ENCODE assay signal across 12 cellular contexts in the genomic region with DNA sequence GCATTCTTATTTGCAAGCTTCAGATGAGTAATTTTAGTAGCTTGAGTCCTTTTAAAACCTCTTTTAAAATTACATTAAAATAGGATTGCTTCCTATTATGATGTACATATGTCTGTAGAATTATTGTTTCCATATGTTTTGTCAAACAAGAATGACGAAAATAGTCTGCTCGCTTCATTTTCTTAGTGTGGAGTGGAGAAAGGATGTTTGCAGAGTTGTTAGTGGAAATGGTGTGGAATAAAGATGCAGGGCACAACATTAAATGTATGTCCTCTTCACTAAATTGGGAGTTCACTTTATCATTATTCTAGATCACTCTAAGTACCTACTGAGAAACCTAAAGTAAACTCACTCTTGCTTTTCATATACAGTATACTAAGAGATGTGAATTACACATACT. TPM values are rescaled to one million over a fixed set of nuclear protein-coding genes. Genes with fewer than 3 reads are reported as not detected.
DNase-seq lines count a peak whose midpoint lies in the region; ATAC-seq and TF ChIP-seq lines count a peak whose summit lies in the region.
"Had no signal": no experiment of that assay in that cellular context is flagged by ENCODE, and none has a peak within 500 bp of the region (broad histone marks: within the 10 kb centered on the region; RNA-seq: fewer than 3 reads in every experiment).

No MANE protein-coding gene starts in this region.

- H3K27me3 ChIP-seq in heart right ventricle = no peaks in the 10 kb centered on the region
- no peaks in the 10 kb centered on the region for H3K27me3 ChIP-seq in duodenal mucosa (ENCODE audit: control insufficient read depth in 1 of 2, insufficient read depth in 2 of 2, low read length in 2 of 2)
- H3K27me3 ChIP-seq in neuron (ENCODE audit: insufficient read depth, low read length) = no peaks in the 10 kb centered on the region
- H3K27me3 ChIP-seq in foreskin keratinocyte = no peaks in the 10 kb centered on the region

- H3K9ac ChIP-seq in duodenal mucosa (ENCODE audit: low read depth in 1 of 2, low read length in 2 of 2) = peak overlapping the region; percentile 6 to 98

- no peaks in the 10 kb centered on the region for H3K36me3 ChIP-seq in heart right ventricle
- H3K36me3 ChIP-seq in duodenal mucosa (ENCODE audit: control insufficient read depth in 1 of 2, insufficient read depth in 2 of 2, low read length in 2 of 2) = no peaks in the 10 kb centered on the region
- H3K36me3 ChIP-seq in neuron (ENCODE audit: insufficient read depth, low read length) = no peaks in the 10 kb centered on the region
- H3K36me3 ChIP-seq in urinary bladder (ENCODE audit: insufficient read depth) = no peaks in the 10 kb centered on the region

- TF ChIP-seq CTCF in heart right ventricle (IDR thresholded peaks at IDR 0.05) = no peak
- no peak for TF ChIP-seq CTCF in foreskin keratinocyte (conservative IDR thresholded peaks at IDR 0.05)

- intact Hi-C loops in heart right ventricle (cut with DNase I) = loop anchor here in 6 of 10 donors (2.0 to 10.0 kb wide), 8 partner anchors 44 to 288 kb away; no protein-coding TSS in a partner anchor
- intact Hi-C loops in left cardiac atrium (cut with DNase I) = loop anchor here (5.0 to 10.0 kb wide), 2 partner anchors 55 to 168 kb away; no protein-coding TSS in a partner anchor

- 74 to 76% methylated on average over 2 of the region's 2 CpGs for WGBS in heart right ventricle, 2 donors
- WGBS in urinary bladder = 94% methylated on average over 2 of the region's 2 CpGs

- H3K9me3 ChIP-seq in heart right ventricle (no peaks in the 10 kb centered on the region), duodenal mucosa (ENCODE audit: control insufficient read depth in 1 of 2, low read length in 2 of 2) (no peaks in the 10 kb centered on the region), neuron (ENCODE audit: low read length) (no peaks in the 10 kb centered on the region)

- peak overlapping the region in 9 of 10 donors; percentile 88 to 98 (median 94) for H3K27ac ChIP-seq in heart right ventricle
- H3K27ac ChIP-seq in duodenal mucosa (ENCODE audit: low read depth, low read length) = peak overlapping the region; percentile 27
- H3K27ac ChIP-seq in urinary bladder (ENCODE audit: low read depth) = peak overlapping the region; percentile 23
- no peak overlapping the region for H3K27ac ChIP-seq in foreskin keratinocyte

- no peak for DNase-seq in heart right ventricle
- no peak for DNase-seq in left cardiac atrium
- DNase-seq in foreskin keratinocyte = no peak
- DNase-seq: activated CD4-positive, CD25-positive, alpha-beta regulatory T cell; NCI-H446 treated with DMSO at 0.1 percent for 48 hours; stimulated activated naive CD8-positive, alpha-beta T cell treated with anti-CD3 and anti-CD28 coated beads, Interleukin-15, Interleukin-2, amounts not matched to agents 100 U/mL and 50 U/mL, for 24 hours had no signal

- H3K4me3 ChIP-seq in heart right ventricle (peak overlapping the region in 7 of 10 donors; percentile 68 to 88 (median 79)), duodenal mucosa (ENCODE audit: low read depth in 1 of 2, low read length in 2 of 2) (no peak overlapping the region), neuron (ENCODE audit: low read length) (no peak overlapping the region), urinary bladder (ENCODE audit: low read depth, low read length) (no peak overlapping the region)
- H3K4me3 ChIP-seq: lung had no signal

- peak overlapping the region; percentile 35 for H2AFZ ChIP-seq in neuron (ENCODE audit: low read depth, low read length)

- ATAC-seq in heart right ventricle (no peak), left cardiac atrium (no peak), foreskin keratinocyte (no peak), HG03342 (IDR thresholded peaks at IDR 0.05; ENCODE audit: unreplicated experiment) (no peak), HG03095 (IDR thresholded peaks at IDR 0.05; ENCODE audit: unreplicated experiment) (no peak)

- H3K4me1 ChIP-seq in heart right ventricle (peaks cover 4 to 67% (median 46%) of the 10 kb centered on the region in 9 donors), duodenal mucosa (ENCODE audit: control insufficient read depth in 1 of 2, insufficient read depth in 2 of 2, low read length in 2 of 2) (peaks cover 8 to 12% of the 10 kb centered on the region in 2 donors), neuron (ENCODE audit: insufficient read depth, low read length) (peaks cover 23% of the 10 kb centered on the region), urinary bladder (ENCODE audit: insufficient read depth) (no peaks in the 10 kb centered on the region), foreskin keratinocyte (peaks cover 44% of the 10 kb centered on the region)

RNA-seq across cellular contexts. Expression of a gene that starts 59.5 kb away (rescaled TPM):
- total RNA-seq in heart right ventricle (10 to 100 TPM; 24.6 to 45.4 (median 34.2) TPM), left cardiac atrium (10 to 100 TPM; 28.7 to 33.7 TPM), urinary bladder (14.7 TPM), foreskin keratinocyte (49.9 and 57.8 TPM in 2 replicates)
- polyA plus RNA-seq in heart right ventricle (10 to 100 TPM; 33.7 to 43.1 TPM), urinary bladder (25.0 TPM), foreskin keratinocyte (58.5 and 66.9 TPM in 2 replicates)

Comparison
In these comparisons a context has a peak if more than half of its experiments do, and no peak if none do; other contexts are left out.
1. H3K4me3 ChIP-seq: peak in heart right ventricle (7 of 10); none in duodenal mucosa (0 of 2), neuron (single experiment) and urinary bladder (single experiment).